ENCODE assay signal across 14 cellular contexts in genomic region chr2:208037564-208038487, GRCh38. TPM values are rescaled to one million over a fixed set of nuclear protein-coding genes. Genes with fewer than 3 reads are reported as not detected.
DNase-seq lines count a peak whose midpoint lies in the region; TF ChIP-seq lines count a peak whose summit lies in the region.
"Had no signal": no experiment of that assay in that cellular context is flagged by ENCODE, and none has a peak within 500 bp of the region (broad histone marks: within the 10 kb centered on the region; RNA-seq: fewer than 3 reads in every experiment).

No MANE protein-coding gene starts in this region.

- POLR2A ChIA-PET in Caco-2 (lab: Charles Lee) (no interaction called here), PC-9 (lab: Charles Lee; ENCODE audit: unreplicated experiment) (interaction anchor here (0.6 kb wide), 1 partner anchor 331 kb away, joined by 4 read pairs; no protein-coding TSS in a partner anchor)

- TF ChIP-seq POLR2A in erythroblast (IDR thresholded peaks at IDR 0.05; ENCODE audit: low read length) (no peak), stomach (IDR thresholded peaks at IDR 0.05) (no peak)

- no peaks in the 10 kb centered on the region for H3K9me2 ChIP-seq in PC-9 (ENCODE audit: insufficient read depth)

- H2BK120ac ChIP-seq in trophoblast cell (ENCODE audit: insufficient read depth, low read length, poor library complexity) = peak overlapping the region; percentile 63

- H3K79me1 ChIP-seq in trophoblast cell (ENCODE audit: low read length) = peaks cover 2% of the 10 kb centered on the region

- peak overlapping the region; percentile 9; the same call in 1 of the 2 replicates for H3K27ac ChIP-seq in PC-9
- H3K27ac ChIP-seq in trophoblast cell (ENCODE audit: low read depth, low read length) = peak overlapping the region; percentile 70
- H3K27ac ChIP-seq in stomach = no peak overlapping the region
- H3K27ac ChIP-seq: HL-60 had no signal

- H3K4me3 ChIP-seq in Caco-2 (ENCODE audit: low read depth, low read length) (no peak overlapping the region), PC-9 (no peak overlapping the region), trophoblast cell (ENCODE audit: low read depth, low read length) (no peak overlapping the region), stomach (no peak overlapping the region)

- H3K27me3 ChIP-seq in Caco-2 (replicated peaks; ENCODE audit: control insufficient read depth, insufficient read depth, low read length) = no peaks in the 10 kb centered on the region
- H3K27me3 ChIP-seq in PC-9 (ENCODE audit: insufficient read depth, low read depth) = no peaks in the 10 kb centered on the region
- no peaks in the 10 kb centered on the region for H3K27me3 ChIP-seq in trophoblast cell (ENCODE audit: insufficient read depth, low read length)
- no peaks in the 10 kb centered on the region for H3K27me3 ChIP-seq in stomach

- peaks cover 18% of the 10 kb centered on the region; the same call in 1 of the 2 replicates for H3F3A ChIP-seq in PC-9 (ENCODE audit: insufficient read depth, low read depth)

- BruUV-seq in Caco-2 (replicated peaks; lab: Mats Ljungman, UMichigan) (no TSS peak), PC-9 (replicated peaks; lab: Mats Ljungman, UMichigan) (no TSS peak)

- H3K4me1 Mint-ChIP-seq in Caco-2 (ENCODE audit: low read depth, unreplicated experiment) = peaks cover 32% of the 10 kb centered on the region

- peak overlapping the region; percentile 51 for H3K4me2 ChIP-seq in PC-9
- H3K4me2 ChIP-seq in trophoblast cell (ENCODE audit: low read length) = no peak overlapping the region

- H4K12ac ChIP-seq in trophoblast cell (ENCODE audit: low read depth, low read length) = no peak overlapping the region

- H3K9ac ChIP-seq in trophoblast cell (ENCODE audit: low read length) = no peak overlapping the region

- H3K14ac ChIP-seq in trophoblast cell (ENCODE audit: low read length) = no peak overlapping the region

- peak overlapping the region; percentile 9 for H4K8ac ChIP-seq in trophoblast cell (ENCODE audit: low read depth, low read length)

- no peak overlapping the region for H2AK5ac ChIP-seq in trophoblast cell (ENCODE audit: low read length)

- H3K9me3 ChIP-seq in Caco-2 (peaks cover 8% of the 10 kb centered on the region), PC-9 (ENCODE audit: insufficient read depth, low read depth) (no peaks in the 10 kb centered on the region), trophoblast cell (ENCODE audit: insufficient read depth, low read depth, low read length) (no peaks in the 10 kb centered on the region), stomach (no peaks in the 10 kb centered on the region)

- DNase-seq in Caco-2 (peak in 1 of 2 experiments; percentile 56), ELR (ENCODE audit: low read depth) (peak; percentile 19), PC-9 (peak in 1 of 2 experiments; percentile 80), trophoblast cell (peak; percentile 54 to 86), GM19238 (ENCODE audit: insufficient read length, low spot score) (no peak), erythroblast (lab: John Stamatoyannopoulos, UW) (no peak), stomach (no peak)
- DNase-seq: Calu3, DMS 273 treated with DMSO at 0.1 percent for 48 hours, GOT3, H9, IMR-90, KG1 had no signal

- H3K9me3 Mint-ChIP-seq in Caco-2 (ENCODE audit: unreplicated experiment) = no peaks in the 10 kb centered on the region

- H3K36me3 Mint-ChIP-seq in Caco-2 (ENCODE audit: insufficient read depth, unreplicated experiment) = no peaks in the 10 kb centered on the region

- H3K79me2 ChIP-seq in PC-9 (ENCODE audit: low read depth) (no peaks in the 10 kb centered on the region), trophoblast cell (ENCODE audit: control insufficient read depth, insufficient read depth, low read length, poor library complexity) (no peaks in the 10 kb centered on the region)

- CTCF ChIA-PET in Caco-2 (lab: Charles Lee) = interaction anchor here (0.6 to 1.6 kb wide), 2 partner anchors 18 to 292 kb away, joined by 3 to 4 read pairs; no protein-coding TSS in a partner anchor
- CTCF ChIA-PET in PC-9 (lab: Charles Lee) = interaction anchor here (0.6 kb wide), 3 partner anchors 24 to 341 kb away, joined by 3 to 4 read pairs (median 4); no protein-coding TSS in a partner anchor

- H2BK12ac ChIP-seq in trophoblast cell (ENCODE audit: low read length) = peak overlapping the region; percentile 65

- H2AFZ ChIP-seq in PC-9 = no peak overlapping the region
- no peak overlapping the region for H2AFZ ChIP-seq in trophoblast cell (ENCODE audit: insufficient read depth, low read length, poor library complexity)

- peak overlapping the region; percentile 67 for H2BK5ac ChIP-seq in trophoblast cell (ENCODE audit: low read depth, low read length, poor library complexity)

- H3K4me1 ChIP-seq in Caco-2 = peaks cover 33% of the 10 kb centered on the region
- peaks cover 34% of the 10 kb centered on the region for H3K4me1 ChIP-seq in PC-9 (replicated peaks; ENCODE audit: insufficient read depth)
- H3K4me1 ChIP-seq in trophoblast cell (ENCODE audit: control insufficient read depth in 1 of 2, insufficient read depth in 2 of 2, low read length in 2 of 2) = peaks cover 8 to 10% of the 10 kb centered on the region in 2 experiments
- peaks cover 0 to 5% (median 2%) of the 10 kb centered on the region in 4 donors for H3K4me1 ChIP-seq in stomach

- no peaks in the 10 kb centered on the region for H3K27me3 Mint-ChIP-seq in Caco-2 (ENCODE audit: insufficient read depth, unreplicated experiment)

- intact Hi-C loops in Caco-2 (cut with micrococcal nuclease; ENCODE audit: unreplicated experiment) (loop anchor here (10.0 kb wide), 1 partner anchor 413 kb away; the partner anchor contains the start of gene METTL21A), PC-9 (cut with micrococcal nuclease; ENCODE audit: unreplicated experiment) (no loop called here), stomach (cut with DNase I; ENCODE audit: low total_unique reads) (loop anchor here (10.0 kb wide), 1 partner anchor 293 kb away; no protein-coding TSS in a partner anchor)

- no peak overlapping the region for H3K18ac ChIP-seq in trophoblast cell (ENCODE audit: low read length)

- H3K27ac Mint-ChIP-seq in Caco-2 (ENCODE audit: unreplicated experiment) = peak overlapping the region; percentile 51
- H3K27ac Mint-ChIP-seq: H9 had no signal

- TF ChIP-seq CTCF in Caco-2 (IDR thresholded peaks at IDR 0.05; ENCODE audit: insufficient read depth in 1 of 2, low read depth in 1 of 2, low read length in 1 of 2, severe bottlenecking in 1 of 2, unreplicated experiment in 1 of 2) (no peak), PC-9 (conservative IDR thresholded peaks at IDR 0.05) (no peak), stomach (IDR thresholded peaks at IDR 0.05) (no peak)

- no peak overlapping the region for H3K4ac ChIP-seq in trophoblast cell (ENCODE audit: low read depth, low read length)

- H3K36me3 ChIP-seq in Caco-2 (ENCODE audit: control insufficient read depth, insufficient read depth, low read length) (no peaks in the 10 kb centered on the region), PC-9 (ENCODE audit: low read depth) (no peaks in the 10 kb centered on the region), trophoblast cell (ENCODE audit: control insufficient read depth in 1 of 2, insufficient read depth in 2 of 2, low read length in 2 of 2) (peaks cover 0 to 2% of the 10 kb centered on the region in 2 experiments), stomach (no peaks in the 10 kb centered on the region)

- WGBS in trophoblast cell (ENCODE audit: extremely low coverage, insufficient coverage, insufficient read length) = no CpG with 5 or more reads among the region's 4 CpGs
- 73 to 77% (median 75%) methylated on average over 4 of the region's 4 CpGs for WGBS in stomach, 5 donors

- H4K20me1 ChIP-seq in PC-9 (ENCODE audit: insufficient read depth) = no peaks in the 10 kb centered on the region

- no peak overlapping the region for H3K23ac ChIP-seq in trophoblast cell (ENCODE audit: low read length)

- peak overlapping the region; percentile 70 for H4K91ac ChIP-seq in trophoblast cell (ENCODE audit: low read depth, low read length)

- H3K4me3 Mint-ChIP-seq in Caco-2 (ENCODE audit: unreplicated experiment) = no peak overlapping the region
- H3K4me3 Mint-ChIP-seq: H9 had no signal

- TF ChIP-seq EP300 in stomach (IDR thresholded peaks at IDR 0.05) = no peak

RNA-seq across cellular contexts. Expression of gene PLEKHM3, which starts 12.5 kb away (rescaled TPM):
- total RNA-seq in Caco-2 (2022) (8.8 and 9.3 TPM in 2 replicates), PC-9 (2021) (7.7 and 8.4 TPM in 2 replicates), stomach (10 to 100 TPM in 3 of 5 donors, 1 to 10 TPM in 2; 4.9 to 35.1 (median 11.3) TPM)
- polyA plus RNA-seq in trophoblast cell (2013) = 4.2 and 4.6 TPM in 2 replicates
- polyA plus RNA-seq in stomach = 1 to 10 TPM; 2.1 to 3.5 (median 2.7) TPM

Comparison
In these comparisons a context has a peak if more than half of its experiments do, and no peak if none do; other contexts are left out.
1. DNase-seq: peak in ELR (single experiment) and trophoblast cell (2 of 2); none in GM19238 (single experiment), erythroblast (0 of 2) and stomach (single experiment).
2. H3K27ac ChIP-seq: peak in PC-9 (single experiment) and trophoblast cell (single experiment); none in stomach (0 of 5).